In the genomic region with DNA sequence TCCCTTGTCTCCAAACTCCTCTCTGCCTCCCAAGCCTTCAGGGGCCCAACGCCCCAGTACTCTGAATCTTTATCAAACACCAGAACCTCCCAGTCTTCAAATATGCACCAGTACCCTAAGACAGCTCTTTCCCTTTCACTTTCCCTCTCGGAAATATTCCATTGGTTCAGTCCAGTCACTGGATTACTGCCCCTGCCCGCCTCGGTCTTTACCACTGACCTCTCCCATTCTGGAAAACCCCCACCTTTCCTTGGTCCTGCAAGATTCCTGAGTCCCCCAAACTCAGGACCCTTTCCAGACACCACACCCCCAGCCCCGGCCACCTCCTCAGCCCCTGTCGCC, we compare ENCODE assay signal across 8 cellular contexts. TPM values are rescaled to one million over a fixed set of nuclear protein-coding genes. Genes with fewer than 3 reads are reported as not detected.
DNase-seq lines count a peak whose midpoint lies in the region; ATAC-seq and TF ChIP-seq lines count a peak whose summit lies in the region.

No MANE protein-coding gene starts in this region.

- ATAC-seq in activated T-cell treated with anti-CD3 and anti-CD28 coated beads, Interleukin-2, amount 50 U/mL, for 72 hours (replicated peaks in 1 of 2), result no peak
- peak in 1 of 2 donors; percentile 13 for ATAC-seq in gastrocnemius medialis

- peak overlapping the region; percentile 99 to 100 for H3K4me3 Mint-ChIP-seq in activated T-cell treated with anti-CD3 and anti-CD28 coated beads, Interleukin-2, amount 50 U/mL, for 72 hours
- peak overlapping the region; percentile 99 for H3K4me3 Mint-ChIP-seq in activated naive CD8-positive, alpha-beta T cell treated with anti-CD3 and anti-CD28 coated beads for 36 hours

- H3K9me3 Mint-ChIP-seq in activated T-cell treated with anti-CD3 and anti-CD28 coated beads, Interleukin-2, amount 50 U/mL, for 72 hours, result peaks cover 0 to 5% of the 10 kb centered on the region in 2 donors
- H3K9me3 Mint-ChIP-seq in activated naive CD8-positive, alpha-beta T cell treated with anti-CD3 and anti-CD28 coated beads for 36 hours, result peaks cover 8% of the 10 kb centered on the region

- H3K27me3 Mint-ChIP-seq in activated T-cell treated with anti-CD3 and anti-CD28 coated beads, Interleukin-2, amount 50 U/mL, for 72 hours (ENCODE audit: low read depth), result no peaks in the 10 kb centered on the region
- H3K27me3 Mint-ChIP-seq in activated naive CD8-positive, alpha-beta T cell treated with anti-CD3 and anti-CD28 coated beads for 36 hours, result peaks cover 4% of the 10 kb centered on the region

- in situ Hi-C loops in gastrocnemius medialis (cut with MboI; ENCODE audit: low sequenced_read_pairs in 4 of 4), result no loop called here

- peak overlapping the region; percentile 71 to 93 (median 89) for H3K4me3 ChIP-seq in gastrocnemius medialis

- peak overlapping the region; percentile 91 to 97 (median 94) for H3K27ac ChIP-seq in gastrocnemius medialis

- DNase-seq in activated T-cell treated with anti-CD3 and anti-CD28 coated beads, Interleukin-2, amount 50 U/mL, for 72 hours, result peak in 1 of 2 donors; percentile 15
- no peak for DNase-seq in activated T-cell treated with anti-CD3 and anti-CD28 coated beads, Interleukin-2, amount 50 U/mL, for 48 hours
- no peak for DNase-seq in activated naive CD8-positive, alpha-beta T cell treated with anti-CD3 and anti-CD28 coated beads for 36 hours
- DNase-seq in hepatic stellate cell (ENCODE audit: low spot score) (peak; percentile 44), gastrocnemius medialis (no peak), DMS114 treated with DMSO at 0.1 percent for 48 hours (lab: John Stamatoyannopoulos, UW; ENCODE audit: unreplicated experiment) (no peak), NCI-H526 treated with DMSO at 0.1 percent for 48 hours (lab: John Stamatoyannopoulos, UW) (no peak), DMS79 treated with DMSO at 0.1 percent for 48 hours (lab: John Stamatoyannopoulos, UW) (no peak)

- TF ChIP-seq POLR2A in gastrocnemius medialis (IDR thresholded peaks at IDR 0.05), result no peak

- intact Hi-C loops in gastrocnemius medialis (cut with DNase I; ENCODE audit: low total_unique reads), result loop anchor here (2.0 kb wide), 1 partner anchor 37 kb away; a partner anchor contains a TSS

- peaks cover 18 to 32% of the 10 kb centered on the region in 2 donors for H3K4me1 ChIP-seq in gastrocnemius medialis

- H3K9me3 ChIP-seq in gastrocnemius medialis, result no peaks in the 10 kb centered on the region

- H3K27ac Mint-ChIP-seq in activated T-cell treated with anti-CD3 and anti-CD28 coated beads, Interleukin-2, amount 50 U/mL, for 72 hours, result peak overlapping the region; percentile 94
- peak overlapping the region; percentile 96 for H3K27ac Mint-ChIP-seq in activated naive CD8-positive, alpha-beta T cell treated with anti-CD3 and anti-CD28 coated beads for 36 hours

- peaks cover 0 to 16% of the 10 kb centered on the region in 2 donors for H3K36me3 ChIP-seq in gastrocnemius medialis

- no peak for TF ChIP-seq CTCF in gastrocnemius medialis (IDR thresholded peaks at IDR 0.05 in 4 of 5, conservative IDR thresholded peaks at IDR 0.05 in 1 of 5)

- no peaks in the 10 kb centered on the region for H3K27me3 ChIP-seq in gastrocnemius medialis

- H3K4me1 Mint-ChIP-seq in activated T-cell treated with anti-CD3 and anti-CD28 coated beads, Interleukin-2, amount 50 U/mL, for 72 hours (ENCODE audit: low read depth), result peaks cover 60% of the 10 kb centered on the region
- peaks cover 62% of the 10 kb centered on the region for H3K4me1 Mint-ChIP-seq in activated naive CD8-positive, alpha-beta T cell treated with anti-CD3 and anti-CD28 coated beads for 36 hours

- H3K36me3 Mint-ChIP-seq in activated T-cell treated with anti-CD3 and anti-CD28 coated beads, Interleukin-2, amount 50 U/mL, for 72 hours (ENCODE audit: insufficient read depth in 2 of 2), result peaks cover 7 to 24% of the 10 kb centered on the region in 2 donors
- H3K36me3 Mint-ChIP-seq in activated naive CD8-positive, alpha-beta T cell treated with anti-CD3 and anti-CD28 coated beads for 36 hours, result peaks cover 50% of the 10 kb centered on the region

RNA-seq across cellular contexts. Expression of a gene that starts 0.7 kb away (rescaled TPM):
- 10 to 100 TPM; 21.8 to 22.8 TPM for total RNA-seq in activated T-cell treated with anti-CD3 and anti-CD28 coated beads, Interleukin-2, amount 50 U/mL, for 72 hours
- total RNA-seq in activated naive CD8-positive, alpha-beta T cell treated with anti-CD3 and anti-CD28 coated beads for 36 hours, result 10 to 100 TPM; 33.4 to 33.8 TPM
- total RNA-seq in gastrocnemius medialis, result 10 to 100 TPM; 18.7 to 30.3 (median 24.4) TPM

RNA-seq across cellular contexts. Expression of a gene that starts 37.1 kb away (rescaled TPM):
- total RNA-seq in activated T-cell treated with anti-CD3 and anti-CD28 coated beads, Interleukin-2, amount 50 U/mL, for 72 hours, result 100 to 1,000 TPM; 252 to 258 TPM
- total RNA-seq in activated naive CD8-positive, alpha-beta T cell treated with anti-CD3 and anti-CD28 coated beads for 36 hours, result 100 to 1,000 TPM; 539 to 540 TPM
- total RNA-seq in gastrocnemius medialis, result 100 to 1,000 TPM; 412 to 611 (median 495) TPM
